10 cellular contexts compared by ENCODE assay signal in the genomic region with DNA sequence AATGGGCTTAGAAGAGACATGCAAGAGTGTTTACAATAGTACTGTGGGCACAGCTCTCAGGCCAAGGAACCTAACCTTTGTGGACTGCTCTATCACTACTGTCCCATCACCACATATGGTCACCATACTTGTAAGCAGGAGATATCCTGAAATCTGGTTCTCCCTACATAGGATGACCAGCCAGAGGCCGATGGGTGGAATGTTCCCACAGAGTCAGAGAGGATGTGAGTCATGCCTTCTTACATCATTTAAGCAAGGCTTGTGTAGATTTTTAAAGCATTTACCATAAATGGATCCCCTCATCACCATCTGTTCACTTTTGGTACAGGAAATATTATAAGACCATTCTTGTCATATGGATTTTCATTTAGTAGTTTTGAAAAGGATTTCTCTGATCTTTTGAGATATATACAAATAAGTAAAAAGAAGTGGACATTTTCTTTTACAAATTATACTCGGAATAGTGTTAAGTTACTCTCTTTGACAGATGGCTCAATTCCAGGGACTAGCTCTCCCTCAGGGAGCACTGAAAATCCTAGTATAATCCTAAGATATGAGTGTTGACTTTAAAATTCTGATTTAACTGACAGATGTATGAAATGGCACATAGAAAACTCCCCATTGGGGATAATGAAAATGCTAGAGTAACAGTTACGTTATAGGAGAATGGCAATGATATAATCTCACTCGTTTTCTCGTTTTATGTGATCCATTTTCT. TPM values are rescaled to one million over a fixed set of nuclear protein-coding genes. Genes with fewer than 3 reads are reported as not detected.
DNase-seq lines count a peak whose midpoint lies in the region; FAIRE-seq and TF ChIP-seq lines count a peak whose summit lies in the region.
"Had no signal": no experiment of that assay in that cellular context is flagged by ENCODE, and none has a peak within 500 bp of the region (broad histone marks: within the 10 kb centered on the region; RNA-seq: fewer than 3 reads in every experiment).

No MANE protein-coding gene starts in this region.

- H3K27ac ChIP-seq in BLaER1 treated with 17β-estradiol and CSF1 and Interleukin-3, amounts not matched to agents 10 nM and 100 nM = no peak overlapping the region
- no peak overlapping the region for H3K27ac ChIP-seq in H1 (ENCODE audit: low read depth, low read length)
- H3K27ac ChIP-seq: prostate gland had no signal

- H2BK20ac ChIP-seq in H1 (ENCODE audit: low read length) = no peak overlapping the region

- no peak overlapping the region for H3K56ac ChIP-seq in H1 (replicated peaks; ENCODE audit: insufficient read length, low read depth, low read length)

- H3K4ac ChIP-seq in H1 (replicated peaks; ENCODE audit: insufficient read length, low read depth, low read length) = no peak overlapping the region

- no peak overlapping the region for H3K18ac ChIP-seq in H1 (ENCODE audit: extremely low read depth, low read length)

- no peak for TF ChIP-seq RAD21 in H1 (IDR thresholded peaks at IDR 0.05 in 1 of 2, conservative IDR thresholded peaks at IDR 0.05 in 1 of 2; ENCODE audit: low read depth in 2 of 2, low read length in 2 of 2)

- no peak overlapping the region for H4K91ac ChIP-seq in H1 (replicated peaks; ENCODE audit: insufficient read length, low read length)

- H3K23ac ChIP-seq in H1 (ENCODE audit: insufficient read length) = no peak overlapping the region

- no peak for TF ChIP-seq POLR2A in H1 (IDR thresholded peaks at IDR 0.05; ENCODE audit: control extremely low read depth in 1 of 2, low read depth in 2 of 2, low read length in 2 of 2)

- no peak overlapping the region for H2AK5ac ChIP-seq in H1 (ENCODE audit: low read depth, low read length)

- H2BK5ac ChIP-seq in H1 (ENCODE audit: low read depth, low read length) = 0 out of 2 replicates have a peak overlapping the region, but pooled peaks have one; percentile 4

- H3K36me3 ChIP-seq in BLaER1 treated with 17β-estradiol and CSF1 and Interleukin-3, amounts not matched to agents 10 nM and 100 nM = no peaks in the 10 kb centered on the region
- no peaks in the 10 kb centered on the region for H3K36me3 ChIP-seq in H1 (ENCODE audit: control insufficient read depth in 2 of 4, insufficient read depth in 4 of 4, low read length in 3 of 4)
- H3K36me3 ChIP-seq: prostate gland had no signal

- no peak overlapping the region for H3K27ac Mint-ChIP-seq in activated CD4-positive, alpha-beta T cell treated with anti-CD3 and anti-CD28 coated beads, Interleukin-2, amount 10 ng/mL, durations not matched to agents 24 days and 14 days
- H3K27ac Mint-ChIP-seq: stimulated activated naive CD8-positive, alpha-beta T cell treated with anti-CD3 and anti-CD28 coated beads, Interleukin-15, Interleukin-2, amounts not matched to agents 100 ng/mL and 50 ng/mL, for 24 hours had no signal

- POLR2A ChIA-PET in H1 (lab: Charles Lee; ENCODE audit: partially characterized antibody) = no interaction called here

- no peak overlapping the region for H4K8ac ChIP-seq in H1 (ENCODE audit: extremely low read depth, insufficient read depth, low read length)

- H3K27me3 ChIP-seq in BLaER1 treated with 17β-estradiol and CSF1 and Interleukin-3, amounts not matched to agents 10 nM and 100 nM = no peaks in the 10 kb centered on the region
- peaks cover 0 to under 1% (median 0%) of the 10 kb centered on the region in 4 experiments; a peak in 2 of 7 replicates for H3K27me3 ChIP-seq in H1 (replicated peaks in 1 of 4; ENCODE audit: control insufficient read depth in 3 of 4, extremely low read depth in 1 of 4, insufficient read depth in 3 of 4, low read length in 3 of 4)

- no peaks in the 10 kb centered on the region for H3K23me2 ChIP-seq in H1 (ENCODE audit: low read depth, low read length)

- H3K79me2 ChIP-seq in H1 (ENCODE audit: control insufficient read depth in 1 of 2, insufficient read depth in 2 of 2, low read length in 2 of 2) = no peaks in the 10 kb centered on the region

- no peaks in the 10 kb centered on the region for H4K20me1 ChIP-seq in BLaER1 treated with 17β-estradiol and CSF1 and Interleukin-3, amounts not matched to agents 10 nM and 100 nM
- no peaks in the 10 kb centered on the region for H4K20me1 ChIP-seq in H1 (replicated peaks in 1 of 2; ENCODE audit: control insufficient read depth in 1 of 2, insufficient read depth in 2 of 2, low read length in 2 of 2)

- CTCF ChIA-PET in H1 (lab: Charles Lee; ENCODE audit: partially characterized antibody) = interaction anchor here (0.6 to 3.4 kb wide), 9 partner anchors 8 to 544 kb away, joined by 3 to 17 read pairs (median 4); no protein-coding TSS in a partner anchor

- H3K27me3 Mint-ChIP-seq in activated CD4-positive, alpha-beta T cell treated with anti-CD3 and anti-CD28 coated beads, Interleukin-2, amount 10 ng/mL, durations not matched to agents 24 days and 14 days = peaks cover 6% of the 10 kb centered on the region

- no peak overlapping the region for H3K9ac ChIP-seq in BLaER1 treated with 17β-estradiol and CSF1 and Interleukin-3, amounts not matched to agents 10 nM and 100 nM
- H3K9ac ChIP-seq in H1 (replicated peaks in 1 of 4; ENCODE audit: extremely low read depth in 1 of 4, low read depth in 3 of 4, low read length in 3 of 4) = no peak overlapping the region

- intact Hi-C loops in activated CD4-positive, alpha-beta T cell treated with anti-CD3 and anti-CD28 coated beads, Interleukin-2, amount 10 ng/mL, durations not matched to agents 24 days and 14 days (cut with micrococcal nuclease) = no loop called here

- DNase-seq in NCI-H460 (ENCODE audit: extremely low read depth, low read depth) (peak; percentile 83), H1 (ENCODE audit: low read depth in 1 of 2, low spot score in 2 of 2) (no peak), lung microvascular endothelial cell (ENCODE audit: low read depth in 2 of 2) (peak; percentile 91 to 98), cortex of kidney (lab: John Stamatoyannopoulos, UW) (no peak), DMS153 (lab: John Stamatoyannopoulos, UW) (no peak)
- no peak for DNase-seq in activated CD4-positive, alpha-beta T cell treated with anti-CD3 and anti-CD28 coated beads, Interleukin-2, amount 10 ng/mL, durations not matched to agents 24 days and 14 days
- no peak for DNase-seq in NK-92 treated with Interleukin-12 subunit alpha and Interleukin-12 subunit beta, amount 100 ng/mL, for 24 hours (lab: John Stamatoyannopoulos, UW)

- H3K9me3 ChIP-seq in BLaER1 treated with 17β-estradiol and CSF1 and Interleukin-3, amounts not matched to agents 10 nM and 100 nM (replicated peaks in 1 of 11) = no peaks in the 10 kb centered on the region; a peak in 1 of 22 replicates
- H3K9me3 ChIP-seq in H1 (ENCODE audit: insufficient read depth in 2 of 2, low read depth in 1 of 2, low read length in 1 of 2) = no peaks in the 10 kb centered on the region
- H3K9me3 ChIP-seq: prostate gland had no signal

- TF ChIP-seq CTCF in H1 (IDR thresholded peaks at IDR 0.05; ENCODE audit: control extremely low read depth in 1 of 3, insufficient read depth in 1 of 3, low read depth in 1 of 3, low read length in 3 of 3) = no peak

- no peak overlapping the region for H2BK120ac ChIP-seq in H1 (replicated peaks; ENCODE audit: low read depth, low read length)

- peaks cover 0 to 21% (median 7%) of the 10 kb centered on the region in 10 experiments; a peak in 12 of 20 replicates for H3K4me1 ChIP-seq in BLaER1 treated with 17β-estradiol and CSF1 and Interleukin-3, amounts not matched to agents 10 nM and 100 nM
- H3K4me1 ChIP-seq in H1 (replicated peaks in 1 of 4; ENCODE audit: control insufficient read depth in 3 of 4, insufficient read depth in 4 of 4, low read length in 3 of 4) = peaks cover 0 to 10% (median 8%) of the 10 kb centered on the region in 4 experiments; a peak in 6 of 7 replicates
- H3K4me1 ChIP-seq: prostate gland had no signal

- whole genome bisulfite sequencing in H1 (ENCODE audit: extremely low coverage in 1 of 2, insufficient coverage in 1 of 2, insufficient read length in 1 of 2, insufficient replicate concordance in 2 of 2, low coverage in 1 of 2, low lambda C conversion rate in 2 of 2, missing lambda C conversion rate in 1 of 2), 2 experiments = 87% methylated on average over 5 of the region's 5 CpGs; no CpG with 5 or more reads in 1 of the 2 experiments

- H3K4me1 Mint-ChIP-seq in activated CD4-positive, alpha-beta T cell treated with anti-CD3 and anti-CD28 coated beads, Interleukin-2, amount 10 ng/mL, durations not matched to agents 24 days and 14 days = no peaks in the 10 kb centered on the region

- no peak overlapping the region for H3K4me3 Mint-ChIP-seq in activated CD4-positive, alpha-beta T cell treated with anti-CD3 and anti-CD28 coated beads, Interleukin-2, amount 10 ng/mL, durations not matched to agents 24 days and 14 days
- H3K4me3 Mint-ChIP-seq: stimulated activated naive CD8-positive, alpha-beta T cell treated with anti-CD3 and anti-CD28 coated beads, Interleukin-15, Interleukin-2, amounts not matched to agents 100 ng/mL and 50 ng/mL, for 24 hours had no signal

- H3K9me3 Mint-ChIP-seq in activated CD4-positive, alpha-beta T cell treated with anti-CD3 and anti-CD28 coated beads, Interleukin-2, amount 10 ng/mL, durations not matched to agents 24 days and 14 days = no peaks in the 10 kb centered on the region
- H3K9me3 Mint-ChIP-seq: stimulated activated naive CD8-positive, alpha-beta T cell treated with anti-CD3 and anti-CD28 coated beads, Interleukin-15, Interleukin-2, amounts not matched to agents 100 ng/mL and 50 ng/mL, for 24 hours had no signal

- no peak overlapping the region for H4K5ac ChIP-seq in H1 (ENCODE audit: insufficient read length, low read depth, low read length)

- H3K4me2 ChIP-seq in BLaER1 treated with 17β-estradiol and CSF1 and Interleukin-3, amounts not matched to agents 10 nM and 100 nM = peak overlapping the region in 6 of 11 experiments; percentile 6 to 67 (median 46); a peak in 8 of 22 replicates
- H3K4me2 ChIP-seq in H1 (ENCODE audit: insufficient read depth in 1 of 2, low read depth in 2 of 2, low read length in 2 of 2) = no peak overlapping the region

- no peaks in the 10 kb centered on the region for H3K79me1 ChIP-seq in H1 (ENCODE audit: low read depth, low read length)

- no peak overlapping the region for H3K14ac ChIP-seq in H1 (ENCODE audit: insufficient read length)

- no peak overlapping the region for H3K4me3 ChIP-seq in BLaER1 treated with 17β-estradiol and CSF1 and Interleukin-3, amounts not matched to agents 10 nM and 100 nM
- H3K4me3 ChIP-seq in H1 (ENCODE audit: extremely low read depth in 1 of 4, insufficient read depth in 2 of 4, low read depth in 3 of 4, low read length in 4 of 4) = no peak overlapping the region
- H3K4me3 ChIP-seq: prostate gland had no signal

- no peaks in the 10 kb centered on the region for H3K36me3 Mint-ChIP-seq in activated CD4-positive, alpha-beta T cell treated with anti-CD3 and anti-CD28 coated beads, Interleukin-2, amount 10 ng/mL, durations not matched to agents 24 days and 14 days (ENCODE audit: low read depth)

- H2AFZ ChIP-seq in H1 (ENCODE audit: low read length) = peak overlapping the region; percentile 79

- H2BK12ac ChIP-seq in H1 (ENCODE audit: low read depth, low read length) = no peak overlapping the region

- FAIRE-seq in H1 (lab: Jason Lieb, UNC) = no peak

- TF ChIP-seq EP300 in H1 (IDR thresholded peaks at IDR 0.05; ENCODE audit: borderline replicate concordance in 1 of 2, low read depth in 2 of 2, low read length in 2 of 2) = no peak

- H2BK15ac ChIP-seq in H1 (ENCODE audit: low read length) = no peak overlapping the region

RNA-seq across cellular contexts. Expression of a gene that starts 6.6 kb away (rescaled TPM):
- total RNA-seq in NCI-H460 (2014; rRNA removed; shearing (Covaris generic)) = 2.2 and 2.7 TPM in 2 replicates
- 0.95 and 1.7 TPM in 2 replicates for polyA plus RNA-seq in NCI-H460 (2014; cell fraction: nucleus; rRNA removed)
- 1.1 and 1.6 TPM in 2 replicates for total RNA-seq in H1 (2021; fragmentation: NEBNext Ultra II Directional; extraction: Animal tissue kit (Norgen Biotek cat#: 25700))
- 1.4 and 1.7 TPM in 2 replicates for polyA plus RNA-seq in H1 (2011; rRNA removed)
- polyA plus RNA-seq in H1 (2011; cell fraction: cytosol; rRNA removed) = 0.70 TPM
- polyA plus RNA-seq in H1 (2011; cell fraction: nucleus; rRNA removed) = 2.3 TPM
- polyA plus RNA-seq in H1 (2012, experiment 1 of 2) = 1.3 to 1.9 TPM (median 1.7 TPM) in 4 replicates
- polyA plus RNA-seq in H1 (2012, experiment 2 of 2) = 0.52 TPM
- 2.0 TPM for polyA plus RNA-seq in H1 (2013, experiment 1 of 2)
- 1.9 TPM for polyA plus RNA-seq in H1 (2013, experiment 2 of 2)
- polyA minus RNA-seq in H1 (2011; rRNA and poly(A)+ RNA removed) = 1.9 and 2.0 TPM in 2 replicates
- polyA minus RNA-seq in H1 (2011; cell fraction: cytosol; rRNA and poly(A)+ RNA removed) = not detected
- polyA minus RNA-seq in H1 (2011; cell fraction: nucleus; rRNA and poly(A)+ RNA removed) = 1.9 TPM
- total RNA-seq in lung microvascular endothelial cell = 2.4 and 3.1 TPM in 2 replicates
- total RNA-seq in activated CD4-positive, alpha-beta T cell treated with anti-CD3 and anti-CD28 coated beads, Interleukin-2, amount 10 ng/mL, durations not matched to agents 24 days and 14 days = not detected in 2 replicates

Comparison
In these comparisons a context has a peak if more than half of its experiments do, and no peak if none do; other contexts are left out.
1. H3K4me2 ChIP-seq: peak in BLaER1 treated with 17β-estradiol and CSF1 and Interleukin-3, amounts not matched to agents 10 nM and 100 nM (6 of 11); none in H1 (0 of 2).
2. DNase-seq: peak in NCI-H460 (single experiment) and lung microvascular endothelial cell (2 of 2); none in H1 (0 of 2), activated CD4-positive, alpha-beta T cell treated with anti-CD3 and anti-CD28 coated beads, Interleukin-2, amount 10 ng/mL, durations not matched to agents 24 days and 14 days (single experiment), cortex of kidney (single experiment), NK-92 treated with Interleukin-12 subunit alpha and Interleukin-12 subunit beta, amount 100 ng/mL, for 24 hours (single experiment) and DMS153 (single experiment).